Comparison of ENCODE assay signal across 7 cellular contexts in the genomic region with DNA sequence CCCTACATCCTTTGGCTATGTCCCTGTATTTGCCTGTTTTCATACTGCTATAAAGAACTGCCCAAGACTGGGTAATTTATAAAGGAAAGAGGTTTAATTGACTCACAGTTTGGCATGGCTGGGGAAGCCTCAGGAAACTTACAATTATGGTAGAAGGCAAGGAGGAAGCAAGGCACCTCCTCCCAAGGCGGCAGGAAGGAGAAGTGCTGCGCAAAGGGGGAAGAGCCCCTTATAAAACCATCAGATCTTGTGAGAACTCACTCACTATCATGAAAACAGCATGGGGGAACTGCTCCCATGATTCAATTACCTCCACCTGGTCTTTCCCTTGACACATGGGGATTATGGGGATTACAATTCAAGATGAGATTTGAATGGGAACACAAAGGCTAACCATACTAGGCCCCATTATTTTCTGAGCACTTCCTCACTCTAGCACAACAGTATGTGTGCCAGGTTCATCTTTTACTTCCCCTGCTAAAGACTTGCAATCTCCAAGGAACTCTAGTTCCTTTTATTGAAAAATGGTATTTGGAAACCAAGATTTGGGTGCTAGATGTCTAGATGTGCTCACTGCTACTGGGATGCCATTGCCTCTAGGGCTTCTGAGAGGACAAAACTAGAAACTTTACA. TPM values are rescaled to one million over a fixed set of nuclear protein-coding genes. Genes with fewer than 3 reads are reported as not detected.
"Had no signal": no experiment of that assay in that cellular context is flagged by ENCODE, and none has a peak within 500 bp of the region (broad histone marks: within the 10 kb centered on the region; RNA-seq: fewer than 3 reads in every experiment).

No MANE protein-coding gene starts in this region.

RNA-seq across cellular contexts. Expression of gene LBP, which starts 49.6 kb away (rescaled TPM):
- total RNA-seq: activated CD4-positive, alpha-beta memory T cell treated with anti-CD3 and anti-CD28 coated beads for 36 hours; activated naive CD8-positive, alpha-beta T cell treated with anti-CD3 and anti-CD28 coated beads for 36 hours; bronchial epithelial cell; mammary epithelial cell; mesothelial cell of epicardium; natural killer cell treated with Interleukin-12 subunit alpha and Interleukin-12 subunit beta and Interleukin-15 and Interleukin-18, amount 100 ng/mL, for 72 hours; spleen had no signal
- polyA plus RNA-seq: mammary epithelial cell had no signal
